ENCODE assay signal across 14 cellular contexts in genomic region chr4:30770049-30770549, GRCh38. TPM values are rescaled to one million over a fixed set of nuclear protein-coding genes. Genes with fewer than 3 reads are reported as not detected.
DNase-seq lines count a peak whose midpoint lies in the region; ATAC-seq, FAIRE-seq and TF ChIP-seq lines count a peak whose summit lies in the region.
"Had no signal": no experiment of that assay in that cellular context is flagged by ENCODE, and none has a peak within 500 bp of the region (broad histone marks: within the 10 kb centered on the region; RNA-seq: fewer than 3 reads in every experiment).

No MANE protein-coding gene starts in this region.

- H2AFZ ChIP-seq in endothelial cell of umbilical vein (ENCODE audit: low read depth, low read length), result no peak overlapping the region

- H3K36me3 Mint-ChIP-seq in mesothelial cell of epicardium (peaks cover 2% of the 10 kb centered on the region), Calu3 (ENCODE audit: insufficient read depth, unreplicated experiment) (no peaks in the 10 kb centered on the region)
- no peaks in the 10 kb centered on the region for H3K36me3 Mint-ChIP-seq in activated CD4-positive, alpha-beta T cell treated with anti-CD3 and anti-CD28 coated beads, Interleukin-2, amount 10 ng/mL, durations not matched to agents 7 days and 5 days (ENCODE audit: low read depth)
- H3K36me3 Mint-ChIP-seq: activated naive CD4-positive, alpha-beta T cell treated with anti-CD3 and anti-CD28 coated beads, Interleukin-2, amount 10 ng/mL, durations not matched to agents 7 days and 5 days; natural killer cell treated with Interleukin-12 subunit alpha and Interleukin-12 subunit beta and Interleukin-15 and Interleukin-18, amount 100 ng/mL, for 72 hours had no signal

- ATAC-seq in HG03159 (IDR thresholded peaks at IDR 0.05; ENCODE audit: unreplicated experiment), result no peak
- ATAC-seq: natural killer cell treated with Interleukin-12 subunit alpha and Interleukin-12 subunit beta and Interleukin-15 and Interleukin-18, amount 100 ng/mL, for 72 hours had no signal

- peak overlapping the region; percentile 60 for H3K27ac ChIP-seq in endothelial cell of umbilical vein (ENCODE audit: insufficient read depth, low read depth, low read length)
- H3K27ac ChIP-seq: coronary artery had no signal

- intact Hi-C loops in endothelial cell of umbilical vein (cut with micrococcal nuclease), result loop anchor here (1.0 kb wide), 2 partner anchors 42 to 50 kb away; partner anchors contain the start of gene PCDH7
- intact Hi-C loops in Calu3 (cut with micrococcal nuclease; ENCODE audit: unreplicated experiment), result no loop called here

- DNase-seq in GM04504 (ENCODE audit: low read depth) (peak; percentile 47), NCI-H69 (lab: John Stamatoyannopoulos, UW) (peak; percentile 28), endothelial cell of umbilical vein (ENCODE audit: low read depth, low spot score) (peak; percentile 93), mesothelial cell of epicardium (ENCODE audit: low spot score in 2 of 2, unreplicated experiment in 2 of 2) (no peak), Calu3 (no peak)
- DNase-seq in activated T-cell treated with anti-CD3 and anti-CD28 coated beads, Interleukin-2, amount 50 U/mL, for 1 hour, result no peak
- DNase-seq in activated CD4-positive, alpha-beta T cell treated with anti-CD3 and anti-CD28 coated beads, Interleukin-2, amount 10 ng/mL, durations not matched to agents 7 days and 5 days, result no peak
- DNase-seq: activated naive CD4-positive, alpha-beta T cell treated with anti-CD3 and anti-CD28 coated beads, Interleukin-2, amount 10 ng/mL, durations not matched to agents 7 days and 5 days; MG63; NCI-H345; small intestine had no signal

- TF ChIP-seq CTCF in endothelial cell of umbilical vein (IDR thresholded peaks at IDR 0.05; ENCODE audit: extremely low read depth in 1 of 2, insufficient read depth in 1 of 2, low read depth in 1 of 2, low read length in 2 of 2), result no peak
- TF ChIP-seq CTCF in mesothelial cell of epicardium (IDR thresholded peaks at IDR 0.05; ENCODE audit: unreplicated experiment), result no peak
- TF ChIP-seq CTCF in Calu3 (IDR thresholded peaks at IDR 0.05; ENCODE audit: unreplicated experiment), result no peak

- peak; percentile 35 for FAIRE-seq in endothelial cell of umbilical vein (lab: Jason Lieb, UNC)
- FAIRE-seq: small intestine had no signal

- no peaks in the 10 kb centered on the region for H3K9me1 ChIP-seq in endothelial cell of umbilical vein (replicated peaks; ENCODE audit: control insufficient read depth, extremely low read depth, insufficient read depth, low read length)

- no peaks in the 10 kb centered on the region for H3K36me3 ChIP-seq in endothelial cell of umbilical vein (ENCODE audit: control insufficient read depth in 2 of 2, extremely low read depth in 1 of 2, insufficient read depth in 2 of 2, low read length in 2 of 2)
- H3K36me3 ChIP-seq: MG63 had no signal

- H3K9me3 Mint-ChIP-seq in mesothelial cell of epicardium (no peaks in the 10 kb centered on the region), Calu3 (ENCODE audit: low read depth, unreplicated experiment) (no peaks in the 10 kb centered on the region)
- H3K9me3 Mint-ChIP-seq in activated CD4-positive, alpha-beta T cell treated with anti-CD3 and anti-CD28 coated beads, Interleukin-2, amount 10 ng/mL, durations not matched to agents 7 days and 5 days, result no peaks in the 10 kb centered on the region
- H3K9me3 Mint-ChIP-seq: activated naive CD4-positive, alpha-beta T cell treated with anti-CD3 and anti-CD28 coated beads, Interleukin-2, amount 10 ng/mL, durations not matched to agents 7 days and 5 days had no signal

- H4K20me1 ChIP-seq in endothelial cell of umbilical vein (replicated peaks; ENCODE audit: control insufficient read depth, extremely low read depth, insufficient read depth, low read length), result no peaks in the 10 kb centered on the region

- peaks cover 43% of the 10 kb centered on the region for H3K4me1 Mint-ChIP-seq in mesothelial cell of epicardium
- no peaks in the 10 kb centered on the region for H3K4me1 Mint-ChIP-seq in activated CD4-positive, alpha-beta T cell treated with anti-CD3 and anti-CD28 coated beads, Interleukin-2, amount 10 ng/mL, durations not matched to agents 7 days and 5 days
- no peaks in the 10 kb centered on the region for H3K4me1 Mint-ChIP-seq in Calu3 (ENCODE audit: low read depth, unreplicated experiment)
- H3K4me1 Mint-ChIP-seq: activated naive CD4-positive, alpha-beta T cell treated with anti-CD3 and anti-CD28 coated beads, Interleukin-2, amount 10 ng/mL, durations not matched to agents 7 days and 5 days had no signal

- H3K4me3 Mint-ChIP-seq in mesothelial cell of epicardium, result no peak overlapping the region
- H3K4me3 Mint-ChIP-seq in activated CD4-positive, alpha-beta T cell treated with anti-CD3 and anti-CD28 coated beads, Interleukin-2, amount 10 ng/mL, durations not matched to agents 7 days and 5 days, result no peak overlapping the region
- no peak overlapping the region for H3K4me3 Mint-ChIP-seq in Calu3 (ENCODE audit: low read depth, unreplicated experiment)
- H3K4me3 Mint-ChIP-seq: activated naive CD4-positive, alpha-beta T cell treated with anti-CD3 and anti-CD28 coated beads, Interleukin-2, amount 10 ng/mL, durations not matched to agents 7 days and 5 days; natural killer cell treated with Interleukin-12 subunit alpha and Interleukin-12 subunit beta and Interleukin-15 and Interleukin-18, amount 100 ng/mL, for 72 hours had no signal

- no TSS peak for BruUV-seq in endothelial cell of umbilical vein (replicated peaks; lab: Mats Ljungman, UMichigan)
- BruUV-seq in Calu3 (replicated peaks; lab: Mats Ljungman, UMichigan), result no TSS peak

- H3K4me1 ChIP-seq in endothelial cell of umbilical vein (ENCODE audit: control insufficient read depth, extremely low read depth, insufficient read depth, low read length), result peaks cover 59% of the 10 kb centered on the region

- POLR2A ChIA-PET in endothelial cell of umbilical vein (lab: Charles Lee), result no interaction called here
- POLR2A ChIA-PET in activated CD4-positive, alpha-beta T cell treated with anti-CD3 and anti-CD28 coated beads, Interleukin-2, amount 10 ng/mL, durations not matched to agents 7 days and 5 days (lab: Charles Lee), result no interaction called here

- CTCF ChIA-PET in endothelial cell of umbilical vein (lab: Charles Lee), result interaction anchor here (0.8 to 4.2 kb wide), 11 partner anchors 10 to 70 kb away, joined by 3 to 29 read pairs (median 4); partner anchors contain the start of gene PCDH7
- CTCF ChIA-PET in activated CD4-positive, alpha-beta T cell treated with anti-CD3 and anti-CD28 coated beads, Interleukin-2, amount 10 ng/mL, durations not matched to agents 7 days and 5 days (lab: Charles Lee), result no interaction called here
- CTCF ChIA-PET in Calu3 (lab: Charles Lee), result interaction anchor here (0.6 to 1.4 kb wide), 2 partner anchors 16 to 48 kb away, joined by 4 read pairs; no protein-coding TSS in a partner anchor

- H3K4me3 ChIP-seq in endothelial cell of umbilical vein (replicated peaks in 1 of 3; ENCODE audit: insufficient read depth in 1 of 3, low read depth in 1 of 3, low read length in 3 of 3), result no peak overlapping the region
- H3K4me3 ChIP-seq: coronary artery, MG63 had no signal

- H3K27me3 Mint-ChIP-seq in mesothelial cell of epicardium (ENCODE audit: low read depth) (no peaks in the 10 kb centered on the region), Calu3 (ENCODE audit: unreplicated experiment) (no peaks in the 10 kb centered on the region)
- H3K27me3 Mint-ChIP-seq in activated CD4-positive, alpha-beta T cell treated with anti-CD3 and anti-CD28 coated beads, Interleukin-2, amount 10 ng/mL, durations not matched to agents 7 days and 5 days, result no peaks in the 10 kb centered on the region
- H3K27me3 Mint-ChIP-seq: activated naive CD4-positive, alpha-beta T cell treated with anti-CD3 and anti-CD28 coated beads, Interleukin-2, amount 10 ng/mL, durations not matched to agents 7 days and 5 days; natural killer cell treated with Interleukin-12 subunit alpha and Interleukin-12 subunit beta and Interleukin-15 and Interleukin-18, amount 100 ng/mL, for 72 hours had no signal

- no peaks in the 10 kb centered on the region for H3K79me2 ChIP-seq in endothelial cell of umbilical vein (ENCODE audit: control insufficient read depth, insufficient read depth, low read length)

- peak; percentile 21 for TF ChIP-seq POLR2A in endothelial cell of umbilical vein (IDR thresholded peaks at IDR 0.05; ENCODE audit: low read depth, low read length)

- H3K27ac Mint-ChIP-seq in mesothelial cell of epicardium, result peak overlapping the region; percentile 54
- H3K27ac Mint-ChIP-seq in activated CD4-positive, alpha-beta T cell treated with anti-CD3 and anti-CD28 coated beads, Interleukin-2, amount 10 ng/mL, durations not matched to agents 7 days and 5 days, result no peak overlapping the region
- no peak overlapping the region for H3K27ac Mint-ChIP-seq in Calu3 (ENCODE audit: unreplicated experiment)
- H3K27ac Mint-ChIP-seq: activated naive CD4-positive, alpha-beta T cell treated with anti-CD3 and anti-CD28 coated beads, Interleukin-2, amount 10 ng/mL, durations not matched to agents 7 days and 5 days; natural killer cell treated with Interleukin-12 subunit alpha and Interleukin-12 subunit beta and Interleukin-15 and Interleukin-18, amount 100 ng/mL, for 72 hours had no signal

- no peaks in the 10 kb centered on the region for H3K27me3 ChIP-seq in endothelial cell of umbilical vein (ENCODE audit: control insufficient read depth in 2 of 2, insufficient read depth in 2 of 2, low read length in 2 of 2)
- H3K27me3 ChIP-seq: MG63 had no signal

- dilution Hi-C loops in endothelial cell of umbilical vein (cut with MboI; ENCODE audit: extremely low pct_ligation_motif_present, low sequenced_read_pairs), result no loop called here

- peak overlapping the region; percentile 55 for H3K4me2 ChIP-seq in endothelial cell of umbilical vein (ENCODE audit: insufficient read depth, low read length)

- H3K9me3 ChIP-seq in endothelial cell of umbilical vein (replicated peaks; ENCODE audit: control insufficient read depth, insufficient read depth, low read length), result no peaks in the 10 kb centered on the region
- H3K9me3 ChIP-seq: MG63 had no signal

- no peak overlapping the region for H3K9ac ChIP-seq in endothelial cell of umbilical vein (replicated peaks; ENCODE audit: extremely low read depth, insufficient read depth, low read length)

RNA-seq across cellular contexts. Expression of gene PCDH7, which starts 49.9 kb away (rescaled TPM):
- total RNA-seq in endothelial cell of umbilical vein (16.6 and 21.0 TPM in 2 replicates), mesothelial cell of epicardium (74.3 to 78.8 TPM (median 76.7 TPM) in 3 replicates), Calu3 (2022) (0.45 and 1.8 TPM in 2 replicates)
- polyA plus RNA-seq in endothelial cell of umbilical vein, result 9.5 and 11.1 TPM in 2 replicates
- polyA plus RNA-seq in endothelial cell of umbilical vein (2011; cell fraction: cytosol; rRNA removed), result 10.1 and 10.3 TPM in 2 replicates
- 13.6 and 13.7 TPM in 2 replicates for polyA plus RNA-seq in endothelial cell of umbilical vein (2011; cell fraction: nucleus; rRNA removed)
- polyA plus RNA-seq in endothelial cell of umbilical vein (2012), result 2.9 and 6.6 TPM in 2 replicates
- polyA minus RNA-seq in endothelial cell of umbilical vein, result 33.1 and 35.9 TPM in 2 replicates
- polyA minus RNA-seq in endothelial cell of umbilical vein (2011; cell fraction: cytosol; rRNA and poly(A)+ RNA removed), result 13.4 TPM
- polyA minus RNA-seq in endothelial cell of umbilical vein (2011; cell fraction: nucleus; rRNA and poly(A)+ RNA removed), result 61.7 and 67.5 TPM in 2 replicates
- total RNA-seq in activated CD4-positive, alpha-beta T cell treated with anti-CD3 and anti-CD28 coated beads, Interleukin-2, amount 10 ng/mL, durations not matched to agents 7 days and 5 days, result not detected
- total RNA-seq: natural killer cell treated with Interleukin-12 subunit alpha and Interleukin-12 subunit beta and Interleukin-15 and Interleukin-18, amount 100 ng/mL, for 72 hours had no signal

Comparison
In these comparisons a context has a peak if more than half of its experiments do, and no peak if none do; other contexts are left out.
1. DNase-seq: peak in GM04504 (single experiment), NCI-H69 (single experiment) and endothelial cell of umbilical vein (single experiment); none in mesothelial cell of epicardium (0 of 2), activated T-cell treated with anti-CD3 and anti-CD28 coated beads, Interleukin-2, amount 50 U/mL, for 1 hour (single experiment), activated CD4-positive, alpha-beta T cell treated with anti-CD3 and anti-CD28 coated beads, Interleukin-2, amount 10 ng/mL, durations not matched to agents 7 days and 5 days (single experiment) and Calu3 (single experiment).